28 cellular contexts compared by ENCODE assay signal in genomic region chr5:149379807-149380374, GRCh38. TPM values are rescaled to one million over a fixed set of nuclear protein-coding genes. Genes with fewer than 3 reads are reported as not detected.
DNase-seq lines count a peak whose midpoint lies in the region; ATAC-seq and TF ChIP-seq lines count a peak whose summit lies in the region.
"Had no signal": no experiment of that assay in that cellular context is flagged by ENCODE, and none has a peak within 500 bp of the region (broad histone marks: within the 10 kb centered on the region; RNA-seq: fewer than 3 reads in every experiment).

No MANE protein-coding gene starts in this region.

- H3K27ac Mint-ChIP-seq in neural crest cell (ENCODE audit: unreplicated experiment) = peak overlapping the region; percentile 62
- H3K27ac Mint-ChIP-seq: activated CD4-positive, alpha-beta memory T cell treated with anti-CD3 and anti-CD28 coated beads, Interleukin-2, amount 10 ng/mL, durations not matched to agents 7 days and 5 days; activated naive CD8-positive, alpha-beta T cell treated with anti-CD3 and anti-CD28 coated beads, Interleukin-2, amount 50 U/mL, for 24 hours; stimulated activated naive B cell treated with anti-CD40 and anti-IgM and Interleukin-4, amounts not matched to agents 10 μg/mL and 1 μg/mL and 100 μg/mL, for 72 hours; T-cell had no signal

- CTCF ChIA-PET in HEK293 (lab: Yijun Ruan, JAX) = interaction anchor here (0.7 to 11.8 kb wide), 8 partner anchors 9 to 111 kb away, joined by 3 to 205 read pairs (median 4); no protein-coding TSS in a partner anchor

- intact Hi-C loops in colonic mucosa (cut with DNase I) = loop anchor here (5.0 kb wide), 1 partner anchor 237 kb away; no protein-coding TSS in a partner anchor
- intact Hi-C loops in testis (cut with DNase I; ENCODE audit: low total_unique reads) = loop anchor here (5.0 kb wide), 2 partner anchors 37 to 52 kb away; no protein-coding TSS in a partner anchor

- H3K36me3 ChIP-seq in HEK293 (ENCODE audit: control insufficient read depth in 2 of 2, insufficient read depth in 1 of 2, low read length in 2 of 2) (no peaks in the 10 kb centered on the region), colonic mucosa (no peaks in the 10 kb centered on the region), testis (ENCODE audit: low read depth, missing control alignments) (no peaks in the 10 kb centered on the region)
- H3K36me3 ChIP-seq: BE2C, lower lobe of right lung, SJCRH30, thyroid gland had no signal

- H3K27ac ChIP-seq in HEK293 (ENCODE audit: extremely low read depth, low read depth, low read length) = no peak overlapping the region
- H3K27ac ChIP-seq in colonic mucosa = peak overlapping the region; percentile 27
- peak overlapping the region; percentile 78 to 91 for H3K27ac ChIP-seq in testis
- H3K27ac ChIP-seq: lower lobe of right lung, SJCRH30, thyroid gland had no signal

- H3K9me3 Mint-ChIP-seq in neural crest cell = no peaks in the 10 kb centered on the region
- H3K9me3 Mint-ChIP-seq: activated CD4-positive, alpha-beta memory T cell treated with anti-CD3 and anti-CD28 coated beads, Interleukin-2, amount 10 ng/mL, durations not matched to agents 7 days and 5 days; activated naive CD8-positive, alpha-beta T cell treated with anti-CD3 and anti-CD28 coated beads, Interleukin-2, amount 50 U/mL, for 24 hours; brain; stimulated activated naive B cell treated with anti-CD40 and anti-IgM and Interleukin-4, amounts not matched to agents 10 μg/mL and 1 μg/mL and 100 μg/mL, for 72 hours; T-cell had no signal

- 52 to 62% methylated on average over 5 of the region's 5 CpGs for WGBS in testis, 2 donors

- H3K4me3 Mint-ChIP-seq in neural crest cell = no peak overlapping the region
- H3K4me3 Mint-ChIP-seq: activated CD4-positive, alpha-beta memory T cell treated with anti-CD3 and anti-CD28 coated beads, Interleukin-2, amount 10 ng/mL, durations not matched to agents 7 days and 5 days; activated naive CD8-positive, alpha-beta T cell treated with anti-CD3 and anti-CD28 coated beads, Interleukin-2, amount 50 U/mL, for 24 hours; brain; stimulated activated naive B cell treated with anti-CD40 and anti-IgM and Interleukin-4, amounts not matched to agents 10 μg/mL and 1 μg/mL and 100 μg/mL, for 72 hours; T-cell had no signal

- no peak for TF ChIP-seq POLR2A in testis (IDR thresholded peaks at IDR 0.05)

- no peaks in the 10 kb centered on the region for H3K36me3 Mint-ChIP-seq in neural crest cell (ENCODE audit: low read depth)
- H3K36me3 Mint-ChIP-seq: brain had no signal

- H3K27me3 ChIP-seq in colonic mucosa = no peaks in the 10 kb centered on the region
- no peaks in the 10 kb centered on the region for H3K27me3 ChIP-seq in testis
- H3K27me3 ChIP-seq: BE2C, SJCRH30, thyroid gland had no signal

- H3K4me1 ChIP-seq in HEK293 (ENCODE audit: control insufficient read depth, insufficient read depth, low read length) = no peaks in the 10 kb centered on the region
- H3K4me1 ChIP-seq in colonic mucosa = no peaks in the 10 kb centered on the region
- peaks cover 62% of the 10 kb centered on the region for H3K4me1 ChIP-seq in testis

- H3K9me3 ChIP-seq in HEK293 (ENCODE audit: control insufficient read depth, insufficient read depth, low read depth, low read length) (no peaks in the 10 kb centered on the region), colonic mucosa (no peaks in the 10 kb centered on the region), testis (no peaks in the 10 kb centered on the region)
- H3K9me3 ChIP-seq: BE2C, lower lobe of right lung, SJCRH30, thyroid gland had no signal

- DNase-seq in colonic mucosa (no peak), neural crest cell (ENCODE audit: low read depth, low spot score) (no peak), testis (peak; percentile 64), germinal center (ENCODE audit: low spot score) (no peak), NCI-H1694 treated with DMSO at 0.1 percent for 48 hours (lab: John Stamatoyannopoulos, UW) (no peak), COR-L47 (lab: John Stamatoyannopoulos, UW) (no peak)
- DNase-seq: activated CD4-positive, alpha-beta memory T cell treated with anti-CD3 and anti-CD28 coated beads, Interleukin-2, amount 10 ng/mL, durations not matched to agents 7 days and 5 days; activated CD4-positive, CD25-positive, alpha-beta regulatory T cell treated with anti-CD3 and anti-CD28 coated beads, Interleukin-2, amount 50 U/mL, for 72 hours; activated naive CD8-positive, alpha-beta T cell treated with anti-CD3 and anti-CD28 coated beads, Interleukin-2, amount 50 U/mL, for 24 hours; activated T-cell treated with anti-CD3 and anti-CD28 coated beads for 4 hours; BE2C; islet precursor cell; lower lobe of right lung; NCI-H1436; NCI-H2171; NCI-H510A treated with DMSO at 0.1 percent for 48 hours; stimulated activated CD4-positive, alpha-beta T cell treated with anti-CD3 and anti-CD28 coated beads, Interleukin-4, amount 100 ng/mL, for 24 hours; stimulated activated naive B cell treated with anti-CD40 and anti-IgM and Interleukin-4, amounts not matched to agents 10 μg/mL and 1 μg/mL and 100 μg/mL, for 72 hours; T-cell; thyroid gland had no signal

- no peak for TF ChIP-seq CTCF in HEK293 (tag by site-specific recombination; IDR thresholded peaks at IDR 0.05)
- TF ChIP-seq CTCF in colonic mucosa (IDR thresholded peaks at IDR 0.05) = no peak
- no peak for TF ChIP-seq CTCF in neural crest cell (conservative IDR thresholded peaks at IDR 0.05)
- no peak for TF ChIP-seq CTCF in testis (IDR thresholded peaks at IDR 0.05)

- H3K4me1 Mint-ChIP-seq in neural crest cell = peaks cover 34% of the 10 kb centered on the region
- H3K4me1 Mint-ChIP-seq: activated CD4-positive, alpha-beta memory T cell treated with anti-CD3 and anti-CD28 coated beads, Interleukin-2, amount 10 ng/mL, durations not matched to agents 7 days and 5 days; activated naive CD8-positive, alpha-beta T cell treated with anti-CD3 and anti-CD28 coated beads, Interleukin-2, amount 50 U/mL, for 24 hours had no signal

- peak overlapping the region in 1 of 2 donors; percentile 14 for H3K9ac ChIP-seq in colonic mucosa (ENCODE audit: low read depth in 2 of 2, low read length in 2 of 2)

- POLR2A ChIA-PET in HEK293 (lab: Yijun Ruan, JAX) = interaction anchor here (0.9 kb wide), 1 partner anchor 59 kb away, joined by 3 read pairs; no protein-coding TSS in a partner anchor

- H3K4me3 ChIP-seq in HEK293 (ENCODE audit: low read depth, low read length) = no peak overlapping the region
- no peak overlapping the region for H3K4me3 ChIP-seq in colonic mucosa
- no peak overlapping the region for H3K4me3 ChIP-seq in testis
- H3K4me3 ChIP-seq: lower lobe of right lung, thyroid gland had no signal

- no peaks in the 10 kb centered on the region for H3K27me3 Mint-ChIP-seq in neural crest cell (ENCODE audit: low read depth)
- H3K27me3 Mint-ChIP-seq: activated naive CD8-positive, alpha-beta T cell treated with anti-CD3 and anti-CD28 coated beads, Interleukin-2, amount 50 U/mL, for 24 hours had no signal

- no peak for ATAC-seq in GM18861 (IDR thresholded peaks at IDR 0.05; ENCODE audit: unreplicated experiment)
- ATAC-seq: activated naive CD8-positive, alpha-beta T cell treated with anti-CD3 and anti-CD28 coated beads, Interleukin-2, amount 50 U/mL, for 24 hours; Panc1; stimulated activated naive B cell treated with anti-CD40 and anti-IgM and Interleukin-4, amounts not matched to agents 10 μg/mL and 1 μg/mL and 100 μg/mL, for 72 hours; T-cell had no signal

TF ChIP-seq in HEK293, 187 proteins besides CTCF, POLR2A, EP300 and RAD21:
- peak; percentile 75 for TF ChIP-seq ZNF664 (tag by site-specific recombination; IDR thresholded peaks at IDR 0.05)
- no peak for TF ChIP-seq ZFP3 (tag by site-specific recombination; IDR thresholded peaks at IDR 0.05; ENCODE audit: low read depth)
- no peak for TF ChIP-seq ZFP69B (tag by site-specific recombination; IDR thresholded peaks at IDR 0.05)
- no peak for TF ChIP-seq ZNF645 (tag by site-specific recombination; IDR thresholded peaks at IDR 0.05)
- no peak for TF ChIP-seq ZNF157 (tag by site-specific recombination; IDR thresholded peaks at IDR 0.05)
- no peak for TF ChIP-seq ZIC2 (tag by site-specific recombination; IDR thresholded peaks at IDR 0.05)

RNA-seq across cellular contexts. Expression of gene IL17B, which starts 0.8 kb away (rescaled TPM):
- total RNA-seq in colonic mucosa (under 1 TPM in 1 of 2 donors, not detected in 1; 0.42 TPM), neural crest cell (not detected in 2 replicates), testis (10 to 100 TPM in 1 of 2 donors, 1 to 10 TPM in 1; 4.7 to 12.4 TPM)
- polyA plus RNA-seq in testis (ENCODE audit: insufficient read depth, low read depth, low replicate concordance) = 5.0 TPM
- total RNA-seq: A673; activated CD4-positive, alpha-beta memory T cell treated with anti-CD3 and anti-CD28 coated beads, Interleukin-2, amount 10 ng/mL, durations not matched to agents 7 days and 5 days; lower lobe of right lung; MCF 10A; renal cortical epithelial cell; T-cell had no signal

RNA-seq across cellular contexts. Expression of gene PCYOX1L, which starts 22.0 kb away (rescaled TPM):
- total RNA-seq in colonic mucosa = 10 to 100 TPM in 1 of 2 donors, 1 to 10 TPM in 1; 4.0 to 10.1 TPM
- 22.0 and 22.9 TPM in 2 replicates for total RNA-seq in neural crest cell
- total RNA-seq in testis = 10 to 100 TPM; 29.9 to 30.5 TPM
- 24.6 TPM for polyA plus RNA-seq in testis (ENCODE audit: insufficient read depth, low read depth, low replicate concordance)

RNA-seq across cellular contexts. Expression of gene GRPEL2, which starts 34.6 kb away (rescaled TPM):
- total RNA-seq in colonic mucosa = 10 to 100 TPM; 14.5 to 16.4 TPM
- total RNA-seq in neural crest cell = 28.8 and 29.2 TPM in 2 replicates
- total RNA-seq in testis = 10 to 100 TPM; 13.3 to 14.3 TPM
- 11.6 TPM for polyA plus RNA-seq in testis (ENCODE audit: insufficient read depth, low read depth, low replicate concordance)
